Comparison of ENCODE assay signal across 29 cellular contexts in the genomic region with DNA sequence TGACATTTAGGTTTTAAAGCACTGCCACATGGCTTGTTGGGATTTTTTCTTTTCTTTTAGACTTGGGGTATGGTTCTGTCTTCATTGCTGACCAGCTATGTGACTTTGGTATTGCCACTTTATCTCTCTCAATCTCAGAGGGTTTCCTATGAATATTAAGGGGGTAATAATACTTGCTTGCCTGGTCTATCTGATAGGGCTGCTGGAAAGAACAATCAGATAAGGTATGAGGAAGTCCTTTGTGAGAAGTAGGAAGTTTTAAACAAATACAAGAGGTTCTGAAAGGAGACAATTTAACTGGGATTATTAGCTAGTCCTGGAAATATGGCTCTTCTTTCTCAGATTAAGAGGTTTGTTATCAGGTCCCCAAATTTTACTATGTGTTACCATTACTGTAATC.
"Had no signal": no experiment of that assay in that cellular context is flagged by ENCODE, and none has a peak within 500 bp of the region (broad histone marks: within the 10 kb centered on the region; RNA-seq: fewer than 3 reads in every experiment).

No MANE protein-coding gene starts in this region.

- H3K4me1 Mint-ChIP-seq: activated T-helper 17 cell treated with anti-CD3 and anti-CD28 coated beads, Interleukin-2, amount 50 U/mL, for 72 hours had no signal

- H3K4me2 ChIP-seq: KMS-11, SK-N-SH had no signal

- H3K27ac ChIP-seq: brain microvascular endothelial cell, cardiac muscle cell, KMS-11, Peyer's patch, RWPE1, SJCRH30, VCaP had no signal

- ATAC-seq: activated T-helper 17 cell treated with anti-CD3 and anti-CD28 coated beads, Interleukin-2, amount 50 U/mL, for 72 hours had no signal

- H3K9ac ChIP-seq: KMS-11, SK-N-SH had no signal

- H3K4me1 ChIP-seq: Peyer's patch, SJCRH30 had no signal

- DNase-seq: activated CD4-positive, alpha-beta memory T cell treated with anti-CD3 and anti-CD28 coated beads, Interleukin-2, amount 10 ng/mL, durations not matched to agents 7 days and 5 days; activated CD4-positive, alpha-beta T cell treated with anti-CD3 and anti-CD28 coated beads, Interleukin-2, amount 50 U/mL, for 1 hour; activated CD4-positive, CD25-positive, alpha-beta regulatory T cell; activated gamma-delta T cell; activated naive CD4-positive, alpha-beta T cell treated with anti-CD3 and anti-CD28 coated beads, Interleukin-2, amount 10 ng/mL, durations not matched to agents 7 days and 5 days; activated naive CD8-positive, alpha-beta T cell treated with anti-CD3 and anti-CD28 coated beads for 36 hours; activated T-cell treated with anti-CD3 and anti-CD28 coated beads for 4 hours; activated T-cell treated with anti-CD3 and anti-CD28 coated beads, Interleukin-2, amount 50 U/mL, for 48 hours; brain microvascular endothelial cell; MG63; MV-4-11; NCI-H1092 treated with DMSO at 0.1 percent for 48 hours; NCI-H1417 treated with DMSO at 0.1 percent for 48 hours; NCI-H1694 treated with DMSO at 0.1 percent for 48 hours; NCI-H2029 treated with DMSO at 0.1 percent for 48 hours; NCI-H345; NCI-H510A; NCI-H526 treated with DMSO at 0.1 percent for 48 hours; NCI-H82; Peyer's patch; Right ventricle myocardium superior; SJCRH30; SK-N-SH; SW 1271 had no signal

- H3K9me3 ChIP-seq: MG63, Peyer's patch, SJCRH30, SK-N-SH had no signal

- H3K4me3 ChIP-seq: cardiac muscle cell, MG63, Peyer's patch, SJCRH30 had no signal

- H3K4me3 Mint-ChIP-seq: activated CD4-positive, alpha-beta memory T cell treated with anti-CD3 and anti-CD28 coated beads, Interleukin-2, amount 10 ng/mL, durations not matched to agents 7 days and 5 days; activated naive CD4-positive, alpha-beta T cell treated with anti-CD3 and anti-CD28 coated beads, Interleukin-2, amount 10 ng/mL, durations not matched to agents 7 days and 5 days; activated naive CD8-positive, alpha-beta T cell treated with anti-CD3 and anti-CD28 coated beads for 36 hours; activated T-helper 17 cell treated with anti-CD3 and anti-CD28 coated beads, Interleukin-2, amount 50 U/mL, for 72 hours had no signal

- H3K36me3 Mint-ChIP-seq: activated naive CD4-positive, alpha-beta T cell treated with anti-CD3 and anti-CD28 coated beads, Interleukin-2, amount 10 ng/mL, durations not matched to agents 7 days and 5 days; activated naive CD8-positive, alpha-beta T cell treated with anti-CD3 and anti-CD28 coated beads for 36 hours had no signal

- H3K9me3 Mint-ChIP-seq: activated CD4-positive, alpha-beta memory T cell treated with anti-CD3 and anti-CD28 coated beads, Interleukin-2, amount 10 ng/mL, durations not matched to agents 7 days and 5 days; activated naive CD4-positive, alpha-beta T cell treated with anti-CD3 and anti-CD28 coated beads, Interleukin-2, amount 10 ng/mL, durations not matched to agents 7 days and 5 days; activated naive CD8-positive, alpha-beta T cell treated with anti-CD3 and anti-CD28 coated beads for 36 hours; activated T-helper 17 cell treated with anti-CD3 and anti-CD28 coated beads, Interleukin-2, amount 50 U/mL, for 72 hours had no signal

- H3K27me3 ChIP-seq: brain microvascular endothelial cell, cardiac muscle cell, MG63, Peyer's patch, SJCRH30 had no signal

- H3K9me2 ChIP-seq: SK-N-SH had no signal

- H3K27ac Mint-ChIP-seq: activated CD4-positive, alpha-beta memory T cell treated with anti-CD3 and anti-CD28 coated beads, Interleukin-2, amount 10 ng/mL, durations not matched to agents 7 days and 5 days; activated naive CD4-positive, alpha-beta T cell treated with anti-CD3 and anti-CD28 coated beads, Interleukin-2, amount 10 ng/mL, durations not matched to agents 7 days and 5 days; activated naive CD8-positive, alpha-beta T cell treated with anti-CD3 and anti-CD28 coated beads for 36 hours; activated T-helper 17 cell treated with anti-CD3 and anti-CD28 coated beads, Interleukin-2, amount 50 U/mL, for 72 hours had no signal

- H3K36me3 ChIP-seq: brain microvascular endothelial cell, cardiac muscle cell, MG63, Peyer's patch, SJCRH30 had no signal

- H3K27me3 Mint-ChIP-seq: activated naive CD8-positive, alpha-beta T cell treated with anti-CD3 and anti-CD28 coated beads for 36 hours; activated T-helper 17 cell treated with anti-CD3 and anti-CD28 coated beads, Interleukin-2, amount 50 U/mL, for 72 hours had no signal
